In genomic region chr2:128282976-128283810, GRCh38 we compare ENCODE assay signal across 14 cellular contexts. TPM values are rescaled to one million over a fixed set of nuclear protein-coding genes. Genes with fewer than 3 reads are reported as not detected.
DNase-seq lines count a peak whose midpoint lies in the region; ATAC-seq and TF ChIP-seq lines count a peak whose summit lies in the region.
"Had no signal": no experiment of that assay in that cellular context is flagged by ENCODE, and none has a peak within 500 bp of the region (broad histone marks: within the 10 kb centered on the region; RNA-seq: fewer than 3 reads in every experiment).

No MANE protein-coding gene starts in this region.

- H4K20me1 ChIP-seq in Loucy (ENCODE audit: insufficient read depth, low read length, poor library complexity, severe bottlenecking) = peaks cover 100% of the 10 kb centered on the region

- H3K36me3 Mint-ChIP-seq in activated T-helper 17 cell treated with anti-CD3 and anti-CD28 coated beads, Interleukin-2, amount 50 U/mL, for 72 hours (ENCODE audit: low read depth) = no peaks in the 10 kb centered on the region
- no peaks in the 10 kb centered on the region for H3K36me3 Mint-ChIP-seq in CD4-positive, alpha-beta memory T cell

- H3K4me2 ChIP-seq in Loucy (ENCODE audit: low read depth, low read length, poor library complexity, severe bottlenecking) = no peak overlapping the region

- H2AFZ ChIP-seq in Loucy (ENCODE audit: low read length) = no peak overlapping the region

- H3K79me2 ChIP-seq in Loucy (ENCODE audit: insufficient read depth, low read length) = peaks cover 100% of the 10 kb centered on the region

- no peaks in the 10 kb centered on the region for H3F3A ChIP-seq in Loucy (ENCODE audit: low read depth)

- H3K9me3 Mint-ChIP-seq in activated T-helper 17 cell treated with anti-CD3 and anti-CD28 coated beads, Interleukin-2, amount 50 U/mL, for 72 hours = no peaks in the 10 kb centered on the region
- H3K9me3 Mint-ChIP-seq in CD4-positive, alpha-beta memory T cell = no peaks in the 10 kb centered on the region
- H3K9me3 Mint-ChIP-seq: activated T-cell treated with anti-CD3 and anti-CD28 coated beads, Interleukin-2, amount 50 U/mL, for 4 hours had no signal

- CTCF ChIA-PET in CD4-positive, alpha-beta memory T cell (lab: Charles Lee; ENCODE audit: partially characterized antibody) = no interaction called here

- H3K36me3 ChIP-seq in Loucy (ENCODE audit: insufficient read depth, low read length) = peaks cover 100% of the 10 kb centered on the region; the same call in 1 of the 2 replicates
- peaks cover 0 to 10% of the 10 kb centered on the region in 2 donors for H3K36me3 ChIP-seq in psoas muscle (ENCODE audit: insufficient read depth in 1 of 2, low read depth in 1 of 2)
- H3K36me3 ChIP-seq in CD4-positive, alpha-beta memory T cell (ENCODE audit: insufficient read depth, low read length) = no peaks in the 10 kb centered on the region
- H3K36me3 ChIP-seq: thoracic aorta had no signal

- H3K27ac ChIP-seq in right cardiac atrium (ENCODE audit: low read length) = no peak overlapping the region
- peak overlapping the region; percentile 23 for H3K27ac ChIP-seq in psoas muscle
- no peak overlapping the region for H3K27ac ChIP-seq in CD4-positive, alpha-beta memory T cell (ENCODE audit: low read depth, low read length)
- H3K27ac ChIP-seq: thoracic aorta had no signal

- H3K9ac ChIP-seq in Loucy (ENCODE audit: low read depth, low read length, poor library complexity, severe bottlenecking) = no peak overlapping the region

- H3K27ac Mint-ChIP-seq in activated T-helper 17 cell treated with anti-CD3 and anti-CD28 coated beads, Interleukin-2, amount 50 U/mL, for 72 hours = peak overlapping the region; percentile 54
- H3K27ac Mint-ChIP-seq in CD4-positive, alpha-beta memory T cell = peak overlapping the region in 2 of 7 donors; percentile 52 to 74

- H3K9me3 ChIP-seq in Loucy (ENCODE audit: insufficient read depth, low read depth, low read length) (no peaks in the 10 kb centered on the region), right cardiac atrium (ENCODE audit: control insufficient read depth, low read length) (no peaks in the 10 kb centered on the region), psoas muscle (no peaks in the 10 kb centered on the region)
- no peaks in the 10 kb centered on the region for H3K9me3 ChIP-seq in CD4-positive, alpha-beta memory T cell (ENCODE audit: control insufficient read depth in 1 of 2, low read length in 2 of 2)
- H3K9me3 ChIP-seq: thoracic aorta had no signal

- H3K9me2 ChIP-seq in Loucy (replicated peaks; ENCODE audit: low read depth, low read length) = no peaks in the 10 kb centered on the region

- H3K4me1 ChIP-seq in Loucy (ENCODE audit: insufficient read depth, low read length, poor library complexity, severe bottlenecking) (peaks cover 28% of the 10 kb centered on the region), right cardiac atrium (ENCODE audit: control insufficient read depth, insufficient read depth, low read length) (peaks cover 22% of the 10 kb centered on the region), psoas muscle (peaks cover 27% of the 10 kb centered on the region)
- H3K4me1 ChIP-seq in CD4-positive, alpha-beta memory T cell (ENCODE audit: insufficient read depth, low read length) = no peaks in the 10 kb centered on the region

- no peak overlapping the region for H3K4me3 Mint-ChIP-seq in activated T-helper 17 cell treated with anti-CD3 and anti-CD28 coated beads, Interleukin-2, amount 50 U/mL, for 72 hours
- H3K4me3 Mint-ChIP-seq in CD4-positive, alpha-beta memory T cell = no peak overlapping the region
- H3K4me3 Mint-ChIP-seq: activated T-cell treated with anti-CD3 and anti-CD28 coated beads, Interleukin-2, amount 50 U/mL, for 4 hours had no signal

- H3K4me3 ChIP-seq in Loucy (ENCODE audit: low read length, poor library complexity, severe bottlenecking) = no peak overlapping the region
- H3K4me3 ChIP-seq in right cardiac atrium (ENCODE audit: low read length) = no peak overlapping the region
- H3K4me3 ChIP-seq in psoas muscle = no peak overlapping the region
- no peak overlapping the region for H3K4me3 ChIP-seq in CD4-positive, alpha-beta memory T cell (ENCODE audit: low read length in 2 of 2)
- H3K4me3 ChIP-seq: skin epidermis, thoracic aorta had no signal

- intact Hi-C loops in right cardiac atrium (cut with DNase I) = no loop called here
- intact Hi-C loops in psoas muscle (cut with DNase I) = no loop called here
- intact Hi-C loops in CD4-positive, alpha-beta memory T cell (cut with micrococcal nuclease) = no loop called here

- no peak for ATAC-seq in activated T-helper 17 cell treated with anti-CD3 and anti-CD28 coated beads, Interleukin-2, amount 50 U/mL, for 72 hours (replicated peaks)
- ATAC-seq in right cardiac atrium = peak in 1 of 2 donors; percentile 17
- peak in 2 of 4 donors; percentile 44 to 47 for ATAC-seq in psoas muscle
- no peak for ATAC-seq in activated CD4-positive, CD25-positive, alpha-beta regulatory T cell treated with anti-CD3 and anti-CD28 coated beads, Interleukin-2, amount 50 U/mL, for 24 hours
- ATAC-seq in HG03432 (IDR thresholded peaks at IDR 0.05; ENCODE audit: unreplicated experiment) = no peak
- no peak for ATAC-seq in HG02623 (IDR thresholded peaks at IDR 0.05; ENCODE audit: unreplicated experiment)
- ATAC-seq: activated T-cell treated with anti-CD3 and anti-CD28 coated beads, Interleukin-2, amount 50 U/mL, for 4 hours had no signal

- H3K4me1 Mint-ChIP-seq in activated T-helper 17 cell treated with anti-CD3 and anti-CD28 coated beads, Interleukin-2, amount 50 U/mL, for 72 hours = peaks cover 5% of the 10 kb centered on the region
- peaks cover 3 to 13% (median 10%) of the 10 kb centered on the region in 4 donors for H3K4me1 Mint-ChIP-seq in CD4-positive, alpha-beta memory T cell

- H3K27me3 ChIP-seq in Loucy (ENCODE audit: insufficient read depth, low read length, poor library complexity, severe bottlenecking) (no peaks in the 10 kb centered on the region), right cardiac atrium (ENCODE audit: control insufficient read depth, insufficient read depth) (no peaks in the 10 kb centered on the region), psoas muscle (ENCODE audit: insufficient read depth in 3 of 3, low read length in 2 of 3) (no peaks in the 10 kb centered on the region)
- H3K27me3 ChIP-seq in CD4-positive, alpha-beta memory T cell (ENCODE audit: insufficient read depth, low read length) = no peaks in the 10 kb centered on the region

- H3K27me3 Mint-ChIP-seq in activated T-helper 17 cell treated with anti-CD3 and anti-CD28 coated beads, Interleukin-2, amount 50 U/mL, for 72 hours = no peaks in the 10 kb centered on the region
- no peaks in the 10 kb centered on the region for H3K27me3 Mint-ChIP-seq in CD4-positive, alpha-beta memory T cell

- 83% methylated on average over 8 of the region's 8 CpGs for WGBS in right cardiac atrium
- whole genome bisulfite sequencing in psoas muscle, 3 donors = 80 to 82% (median 81%) methylated on average over 8 of the region's 8 CpGs

- DNase-seq in right cardiac atrium (peak; percentile 19 to 69 (median 60)), psoas muscle (peak; percentile 16 to 55)
- DNase-seq in CD4-positive, alpha-beta memory T cell = no peak
- DNase-seq: activated T-cell treated with anti-CD3 and anti-CD28 coated beads, Interleukin-2, amount 50 U/mL, for 4 hours; anterior cingulate cortex; NCI-H1048; SHP77 had no signal

- TF ChIP-seq CTCF in Loucy (conservative IDR thresholded peaks at IDR 0.05; ENCODE audit: low read length) = 0 out of 2 replicates have a peak, but pooled peaks have one; percentile 12
- TF ChIP-seq CTCF in psoas muscle (IDR thresholded peaks at IDR 0.05) = peak; percentile 12

- POLR2A ChIA-PET in CD4-positive, alpha-beta memory T cell (lab: Charles Lee; ENCODE audit: partially characterized antibody) = no interaction called here

RNA-seq across cellular contexts. Expression of gene HS6ST1, which starts 35.5 kb away (rescaled TPM):
- 1 to 10 TPM; 3.8 to 7.8 TPM for total RNA-seq in activated T-helper 17 cell treated with anti-CD3 and anti-CD28 coated beads, Interleukin-2, amount 50 U/mL, for 72 hours
- 10 to 100 TPM; 13.3 to 28.4 (median 21.1) TPM for total RNA-seq in right cardiac atrium
- polyA plus RNA-seq in right cardiac atrium = 19.8 TPM
- total RNA-seq in psoas muscle = 10 to 100 TPM; 29.3 to 68.7 (median 44.6) TPM
- 10 to 100 TPM; 13.6 to 90.9 (median 20.0) TPM for polyA plus RNA-seq in psoas muscle
- total RNA-seq in CD4-positive, alpha-beta memory T cell = 10 to 100 TPM; 12.4 to 13.3 TPM
- polyA plus RNA-seq in CD4-positive, alpha-beta memory T cell = 1 to 10 TPM; 1.2 to 4.4 TPM

Comparison
In these comparisons a context has a peak if more than half of its experiments do, and no peak if none do; other contexts are left out.
1. DNase-seq: peak in right cardiac atrium (3 of 3) and psoas muscle (2 of 2); none in CD4-positive, alpha-beta memory T cell (0 of 5).